ENCODE assay signal across 11 cellular contexts in the genomic region with DNA sequence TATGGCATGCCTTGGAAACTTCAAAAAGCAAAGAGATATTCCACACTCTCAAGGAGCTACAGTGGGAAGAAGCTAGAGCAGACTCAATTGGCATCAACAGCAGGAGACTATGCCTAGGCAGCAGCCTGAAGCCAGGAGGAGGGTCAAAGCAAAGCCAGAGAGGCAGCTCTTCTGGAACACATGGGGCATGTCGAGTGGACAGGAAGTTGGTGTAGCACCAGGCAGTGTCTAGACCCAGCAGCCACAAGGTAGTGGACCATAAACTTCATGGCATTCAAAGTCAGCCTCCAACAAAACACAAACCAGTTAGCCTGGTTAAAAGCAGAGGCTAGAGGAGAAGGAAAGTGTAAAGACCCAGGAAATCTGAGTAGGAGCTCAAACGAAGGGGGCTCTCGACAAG.
DNase-seq lines count a peak whose midpoint lies in the region; ATAC-seq and TF ChIP-seq lines count a peak whose summit lies in the region.
"Had no signal": no experiment of that assay in that cellular context is flagged by ENCODE, and none has a peak within 500 bp of the region (broad histone marks: within the 10 kb centered on the region; RNA-seq: fewer than 3 reads in every experiment).

No MANE protein-coding gene starts in this region.

- no peak overlapping the region for H3K27ac ChIP-seq in neural progenitor cell

- intact Hi-C loops in sciatic nerve (cut with DNase I), result no loop called here

- peaks cover 17% of the 10 kb centered on the region for H3K4me1 ChIP-seq in neural progenitor cell

- peaks cover 7% of the 10 kb centered on the region for H3K9me3 Mint-ChIP-seq in neural progenitor cell

- H3K27ac Mint-ChIP-seq in neural progenitor cell, result no peak overlapping the region

- no peaks in the 10 kb centered on the region for H3K79me2 ChIP-seq in neural progenitor cell (ENCODE audit: low read depth)

- no peak overlapping the region for H3K4me2 ChIP-seq in neural progenitor cell

- DNase-seq in sciatic nerve (ENCODE audit: low spot score) (no peak), NCI-H2107 (lab: John Stamatoyannopoulos, UW) (no peak), neural progenitor cell (ENCODE audit: low spot score) (no peak)
- no peak for DNase-seq in stimulated activated CD4-positive, alpha-beta T cell treated with anti-CD3 and anti-CD28 coated beads, Interleukin-2, amount 100 ng/mL, for 48 hours
- DNase-seq: activated CD4-positive, alpha-beta T cell treated with anti-CD3 and anti-CD28 coated beads, Interleukin-2, amount 50 U/mL, for 4 hours; NCI-H146; SHP77 treated with DMSO at 0.1 percent for 48 hours had no signal

- ATAC-seq in GM19324 (IDR thresholded peaks at IDR 0.05; ENCODE audit: low FRiP score, unreplicated experiment), result peak; percentile 38
- peak; percentile 38 for ATAC-seq in HG02588 (IDR thresholded peaks at IDR 0.05; ENCODE audit: unreplicated experiment)
- ATAC-seq in HG03460 (IDR thresholded peaks at IDR 0.05; ENCODE audit: unreplicated experiment), result peak; percentile 39
- peak; percentile 46 for ATAC-seq in sciatic nerve
- ATAC-seq: HCT116 had no signal

- H4K20me1 ChIP-seq in neural progenitor cell (ENCODE audit: low read depth), result no peaks in the 10 kb centered on the region

- no peaks in the 10 kb centered on the region for H3K27me3 ChIP-seq in neural progenitor cell

- no peak overlapping the region for H3K9ac ChIP-seq in neural progenitor cell

- no peak for TF ChIP-seq CTCF in neural progenitor cell (IDR thresholded peaks at IDR 0.05)

- H3K4me1 Mint-ChIP-seq in neural progenitor cell, result peaks cover 18% of the 10 kb centered on the region

- no peaks in the 10 kb centered on the region for H3K9me3 ChIP-seq in neural progenitor cell (ENCODE audit: low read depth)

- no peaks in the 10 kb centered on the region for H3K36me3 Mint-ChIP-seq in neural progenitor cell

- H2AFZ ChIP-seq in neural progenitor cell (replicated peaks), result no peak overlapping the region

- H3F3A ChIP-seq in neural progenitor cell (ENCODE audit: low read depth), result no peaks in the 10 kb centered on the region

- H3K27me3 Mint-ChIP-seq in neural progenitor cell (ENCODE audit: insufficient read depth, low read depth), result peaks cover 2% of the 10 kb centered on the region

- H3K4me3 ChIP-seq in neural progenitor cell, result no peak overlapping the region

- H3K36me3 ChIP-seq in neural progenitor cell, result no peaks in the 10 kb centered on the region

- H3K4me3 Mint-ChIP-seq in neural progenitor cell, result no peak overlapping the region
